ENCODE assay signal across 1 cellular context in the genomic region with DNA sequence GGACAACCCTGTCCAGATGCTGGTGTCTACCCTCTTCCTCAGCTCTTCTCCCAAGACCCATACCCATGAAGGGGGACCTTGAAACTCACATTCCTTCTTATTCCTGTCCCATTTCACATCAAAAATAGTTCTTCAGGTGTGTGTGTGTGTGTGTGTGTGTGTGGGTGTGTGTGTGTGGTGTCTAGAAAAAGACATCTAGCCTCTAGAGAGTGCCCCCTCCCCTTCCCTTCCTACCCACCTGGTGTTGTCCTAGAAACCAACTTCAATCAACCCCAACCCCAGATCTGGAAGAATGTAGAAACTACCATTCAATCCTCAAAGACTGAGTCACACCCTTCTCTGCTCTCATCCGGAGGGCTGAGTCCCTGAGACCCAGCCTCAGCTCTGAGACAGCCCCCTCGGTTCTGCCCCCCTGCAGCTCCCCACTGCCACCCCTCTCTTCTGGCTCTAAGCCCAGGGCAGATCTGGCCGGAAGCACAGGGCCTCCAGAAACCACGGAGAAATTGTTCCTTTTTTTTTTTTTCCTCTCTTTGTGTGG.
A peak's percentile ranks its signal among the peaks of the same experiment; 100 is the strongest.
TF ChIP-seq lines count a peak whose summit lies in the region.

No MANE protein-coding gene starts in this region.

TF ChIP-seq in GM12878, 131 proteins besides CTCF, POLR2A, EP300 and RAD21:
- TF ChIP-seq MTA3 (IDR thresholded peaks at IDR 0.05; ENCODE audit: borderline replicate concordance, low read length) (0 out of 2 replicates have a peak, but pooled peaks have one; percentile 54), MEF2A (IDR thresholded peaks at IDR 0.05; ENCODE audit: insufficient read depth, low read depth, low read length) (no peak), POLR2AphosphoS2 (IDR thresholded peaks at IDR 0.05; ENCODE audit: low read depth, low read length) (peak; percentile 44; the same call in 1 of the 2 replicates), SMARCA5 (IDR thresholded peaks at IDR 0.05) (peak; percentile 70; the same call in 1 of the 2 replicates), SMAD1 (IDR thresholded peaks at IDR 0.05; ENCODE audit: low read depth, partially characterized antibody) (no peak), ATF7 (IDR thresholded peaks at IDR 0.05; ENCODE audit: low read depth) (0 out of 2 replicates have a peak, but pooled peaks have one; percentile 6), SREBF1 (IDR thresholded peaks at IDR 0.05; ENCODE audit: low read length) (no peak), EED (IDR thresholded peaks at IDR 0.05; ENCODE audit: low read depth) (peak; percentile 51; the same call in 1 of the 2 replicates), NBN (IDR thresholded peaks at IDR 0.05) (0 out of 2 replicates have a peak, but pooled peaks have one; percentile 21), MEF2B (IDR thresholded peaks at IDR 0.05; ENCODE audit: partially characterized antibody, poor library complexity, severe bottlenecking) (peak; percentile 54), IKZF2 (IDR thresholded peaks at IDR 0.05) (0 out of 4 replicates have a peak, but pooled peaks of 1 of the 2 experiments have one; percentile 3), ZNF622 (IDR thresholded peaks at IDR 0.05) (no peak), CHD2 (IDR thresholded peaks at IDR 0.05; ENCODE audit: borderline replicate concordance, low read depth, low read length) (no peak), BMI1 (IDR thresholded peaks at IDR 0.05; ENCODE audit: borderline replicate concordance) (0 out of 2 replicates have a peak, but pooled peaks have one; percentile 13), RUNX3 (IDR thresholded peaks at IDR 0.05; ENCODE audit: low read length) (peak; percentile 48; the same call in 1 of the 2 replicates), NFIC (IDR thresholded peaks at IDR 0.05; ENCODE audit: low read depth, low read length) (peak; percentile 50; the same call in 1 of the 2 replicates), SUZ12 (IDR thresholded peaks at IDR 0.05; ENCODE audit: unreplicated experiment) (no peak)
- TF ChIP-seq, protein P1, sequence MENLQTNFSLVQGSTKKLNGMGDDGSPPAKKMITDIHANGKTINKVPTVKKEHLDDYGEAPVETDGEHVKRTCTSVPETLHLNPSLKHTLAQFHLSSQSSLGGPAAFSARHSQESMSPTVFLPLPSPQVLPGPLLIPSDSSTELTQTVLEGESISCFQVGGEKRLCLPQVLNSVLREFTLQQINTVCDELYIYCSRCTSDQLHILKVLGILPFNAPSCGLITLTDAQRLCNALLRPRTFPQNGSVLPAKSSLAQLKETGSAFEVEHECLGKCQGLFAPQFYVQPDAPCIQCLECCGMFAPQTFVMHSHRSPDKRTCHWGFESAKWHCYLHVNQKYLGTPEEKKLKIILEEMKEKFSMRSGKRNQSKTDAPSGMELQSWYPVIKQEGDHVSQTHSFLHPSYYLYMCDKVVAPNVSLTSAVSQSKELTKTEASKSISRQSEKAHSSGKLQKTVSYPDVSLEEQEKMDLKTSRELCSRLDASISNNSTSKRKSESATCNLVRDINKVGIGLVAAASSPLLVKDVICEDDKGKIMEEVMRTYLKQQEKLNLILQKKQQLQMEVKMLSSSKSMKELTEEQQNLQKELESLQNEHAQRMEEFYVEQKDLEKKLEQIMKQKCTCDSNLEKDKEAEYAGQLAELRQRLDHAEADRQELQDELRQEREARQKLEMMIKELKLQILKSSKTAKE (IDR thresholded peaks at IDR 0.05; ENCODE audit: low read depth, poor library complexity, severe bottlenecking): peak; percentile 37
- TF ChIP-seq, protein P2, sequence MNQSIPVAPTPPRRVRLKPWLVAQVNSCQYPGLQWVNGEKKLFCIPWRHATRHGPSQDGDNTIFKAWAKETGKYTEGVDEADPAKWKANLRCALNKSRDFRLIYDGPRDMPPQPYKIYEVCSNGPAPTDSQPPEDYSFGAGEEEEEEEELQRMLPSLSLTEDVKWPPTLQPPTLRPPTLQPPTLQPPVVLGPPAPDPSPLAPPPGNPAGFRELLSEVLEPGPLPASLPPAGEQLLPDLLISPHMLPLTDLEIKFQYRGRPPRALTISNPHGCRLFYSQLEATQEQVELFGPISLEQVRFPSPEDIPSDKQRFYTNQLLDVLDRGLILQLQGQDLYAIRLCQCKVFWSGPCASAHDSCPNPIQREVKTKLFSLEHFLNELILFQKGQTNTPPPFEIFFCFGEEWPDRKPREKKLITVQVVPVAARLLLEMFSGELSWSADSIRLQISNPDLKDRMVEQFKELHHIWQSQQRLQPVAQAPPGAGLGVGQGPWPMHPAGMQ (IDR thresholded peaks at IDR 0.05; ENCODE audit: borderline replicate concordance): no peak
- TF ChIP-seq, protein P3, sequence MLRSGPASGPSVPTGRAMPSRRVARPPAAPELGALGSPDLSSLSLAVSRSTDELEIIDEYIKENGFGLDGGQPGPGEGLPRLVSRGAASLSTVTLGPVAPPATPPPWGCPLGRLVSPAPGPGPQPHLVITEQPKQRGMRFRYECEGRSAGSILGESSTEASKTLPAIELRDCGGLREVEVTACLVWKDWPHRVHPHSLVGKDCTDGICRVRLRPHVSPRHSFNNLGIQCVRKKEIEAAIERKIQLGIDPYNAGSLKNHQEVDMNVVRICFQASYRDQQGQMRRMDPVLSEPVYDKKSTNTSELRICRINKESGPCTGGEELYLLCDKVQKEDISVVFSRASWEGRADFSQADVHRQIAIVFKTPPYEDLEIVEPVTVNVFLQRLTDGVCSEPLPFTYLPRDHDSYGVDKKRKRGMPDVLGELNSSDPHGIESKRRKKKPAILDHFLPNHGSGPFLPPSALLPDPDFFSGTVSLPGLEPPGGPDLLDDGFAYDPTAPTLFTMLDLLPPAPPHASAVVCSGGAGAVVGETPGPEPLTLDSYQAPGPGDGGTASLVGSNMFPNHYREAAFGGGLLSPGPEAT (IDR thresholded peaks at IDR 0.05; ENCODE audit: low read depth): no peak
- TF ChIP-seq, protein P4, sequence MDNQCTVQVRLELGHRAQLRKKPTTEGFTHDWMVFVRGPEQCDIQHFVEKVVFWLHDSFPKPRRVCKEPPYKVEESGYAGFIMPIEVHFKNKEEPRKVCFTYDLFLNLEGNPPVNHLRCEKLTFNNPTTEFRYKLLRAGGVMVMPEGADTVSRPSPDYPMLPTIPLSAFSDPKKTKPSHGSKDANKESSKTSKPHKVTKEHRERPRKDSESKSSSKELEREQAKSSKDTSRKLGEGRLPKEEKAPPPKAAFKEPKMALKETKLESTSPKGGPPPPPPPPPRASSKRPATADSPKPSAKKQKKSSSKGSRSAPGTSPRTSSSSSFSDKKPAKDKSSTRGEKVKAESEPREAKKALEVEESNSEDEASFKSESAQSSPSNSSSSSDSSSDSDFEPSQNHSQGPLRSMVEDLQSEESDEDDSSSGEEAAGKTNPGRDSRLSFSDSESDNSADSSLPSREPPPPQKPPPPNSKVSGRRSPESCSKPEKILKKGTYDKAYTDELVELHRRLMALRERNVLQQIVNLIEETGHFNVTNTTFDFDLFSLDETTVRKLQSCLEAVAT (IDR thresholded peaks at IDR 0.05): peak; percentile 74
